9 cellular contexts compared by ENCODE assay signal in the genomic region with DNA sequence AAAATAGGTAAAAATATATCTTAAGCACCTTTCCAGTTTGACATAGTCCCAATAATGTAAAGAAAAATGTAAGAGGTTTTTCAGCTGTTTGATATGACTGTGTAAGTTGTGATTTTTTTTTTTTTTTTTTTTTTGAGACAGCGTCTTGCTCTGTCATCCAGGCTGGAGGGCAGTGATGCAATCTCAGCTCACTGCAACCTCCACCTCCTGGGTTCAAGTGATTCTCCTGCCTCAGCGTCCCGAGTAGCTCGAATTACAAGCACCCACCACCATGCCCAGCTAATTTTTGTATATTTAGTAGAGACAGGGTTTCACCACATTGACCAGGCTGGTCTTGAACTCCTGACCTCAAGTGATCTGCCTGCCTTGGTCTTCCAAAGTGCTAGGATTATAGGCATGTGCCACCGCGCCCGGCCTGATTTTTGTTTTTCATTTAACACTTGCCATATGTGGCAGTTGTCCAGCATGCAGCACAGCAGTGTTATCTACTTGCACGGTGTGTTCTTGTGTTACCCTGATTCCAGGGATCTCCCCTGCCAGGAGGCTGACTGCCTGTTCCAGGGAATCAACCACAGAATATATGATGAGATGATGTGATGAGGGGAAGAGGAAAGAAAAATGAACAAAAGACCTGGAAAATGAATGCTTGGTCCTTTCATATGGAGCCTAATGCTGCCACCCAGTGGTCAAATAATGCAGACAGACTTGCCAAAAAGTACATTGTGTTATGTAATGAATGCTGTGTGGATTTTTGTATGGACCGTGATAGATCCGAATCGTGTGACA.
DNase-seq lines count a peak whose midpoint lies in the region; ATAC-seq and TF ChIP-seq lines count a peak whose summit lies in the region.
"Had no signal": no experiment of that assay in that cellular context is flagged by ENCODE, and none has a peak within 500 bp of the region (broad histone marks: within the 10 kb centered on the region; RNA-seq: fewer than 3 reads in every experiment).

No MANE protein-coding gene starts in this region.

- no peak overlapping the region for H3K4me3 ChIP-seq in CD8-positive, alpha-beta memory T cell (ENCODE audit: low read length)
- peak overlapping the region; percentile 57 for H3K4me3 ChIP-seq in GM23248
- H3K4me3 ChIP-seq: SJSA1 had no signal

- no peak for ATAC-seq in HG03378 (IDR thresholded peaks at IDR 0.05; ENCODE audit: unreplicated experiment)

- H3K4me3 Mint-ChIP-seq in CD8-positive, alpha-beta memory T cell, result peak overlapping the region in 5 of 7 donors; percentile 4 to 54 (median 49)
- no peak overlapping the region for H3K4me3 Mint-ChIP-seq in MCF 10A (ENCODE audit: unreplicated experiment)

- H3K27ac ChIP-seq in CD8-positive, alpha-beta memory T cell (ENCODE audit: low read depth, low read length), result no peak overlapping the region
- no peak overlapping the region for H3K27ac ChIP-seq in GM23248
- H3K27ac ChIP-seq: SJSA1 had no signal

- H3K9ac ChIP-seq in GM23248, result no peak overlapping the region

- H3K4me1 ChIP-seq in CD8-positive, alpha-beta memory T cell (ENCODE audit: insufficient read depth, low read length), result peaks cover 12% of the 10 kb centered on the region
- H3K4me1 ChIP-seq in GM23248 (ENCODE audit: insufficient read depth), result peaks cover 5% of the 10 kb centered on the region; the same call in 1 of the 2 replicates
- H3K4me1 ChIP-seq: SJSA1 had no signal

- intact Hi-C loops in MCF 10A (cut with micrococcal nuclease), result loop anchor here (1.0 to 5.0 kb wide), 6 partner anchors 80 to 555 kb away; partner anchors contain the start of gene CACHD1

- H3K79me2 ChIP-seq in GM23248 (ENCODE audit: insufficient read depth), result no peaks in the 10 kb centered on the region

- peak; percentile 64 for TF ChIP-seq CTCF in MCF 10A (IDR thresholded peaks at IDR 0.05; ENCODE audit: unreplicated experiment)

- no peaks in the 10 kb centered on the region for H3K9me3 Mint-ChIP-seq in CD8-positive, alpha-beta memory T cell
- no peaks in the 10 kb centered on the region for H3K9me3 Mint-ChIP-seq in MCF 10A (ENCODE audit: unreplicated experiment)

- in situ Hi-C loops in GM23248 (cut with MboI), result no loop called here

- CTCF ChIA-PET in CD8-positive, alpha-beta memory T cell (lab: Charles Lee), result interaction anchor here (0.7 to 3.1 kb wide), 17 partner anchors 9 to 1459 kb away, joined by 3 to 19 read pairs (median 4); partner anchors contain the start of gene RAVER2
- CTCF ChIA-PET in MCF 10A (lab: Yijun Ruan, JAX), result interaction anchor here (0.6 to 3.6 kb wide), 49 partner anchors 8 to 864 kb away, joined by 3 to 36 read pairs (median 4); no protein-coding TSS in a partner anchor

- H4K20me1 ChIP-seq in GM23248 (ENCODE audit: insufficient read depth), result no peaks in the 10 kb centered on the region

- no peaks in the 10 kb centered on the region for H3K9me2 ChIP-seq in GM23248 (ENCODE audit: insufficient read depth)

- peak overlapping the region in 5 of 8 donors; percentile 1 to 77 (median 61) for H3K27ac Mint-ChIP-seq in CD8-positive, alpha-beta memory T cell
- peak overlapping the region; percentile 66 for H3K27ac Mint-ChIP-seq in MCF 10A (ENCODE audit: low read depth, unreplicated experiment)

- WGBS in GM23248 (ENCODE audit: low coverage in 1 of 2, low lambda C conversion rate in 2 of 2, missing lambda C conversion rate in 2 of 2), 2 experiments, result 40 to 44% methylated on average over 10 to 11 of the region's 11 CpGs

- H3K9me3 ChIP-seq in CD8-positive, alpha-beta memory T cell (ENCODE audit: low read length), result no peaks in the 10 kb centered on the region
- no peaks in the 10 kb centered on the region for H3K9me3 ChIP-seq in GM23248 (ENCODE audit: low read depth)

- no peaks in the 10 kb centered on the region for H3K27me3 Mint-ChIP-seq in CD8-positive, alpha-beta memory T cell
- H3K27me3 Mint-ChIP-seq in MCF 10A (ENCODE audit: insufficient read depth, unreplicated experiment), result no peaks in the 10 kb centered on the region

- peaks cover 30 to 36% (median 36%) of the 10 kb centered on the region in 3 donors for H3K4me1 Mint-ChIP-seq in CD8-positive, alpha-beta memory T cell
- H3K4me1 Mint-ChIP-seq in MCF 10A (ENCODE audit: insufficient read depth, unreplicated experiment), result peaks cover 18% of the 10 kb centered on the region

- H3K27me3 ChIP-seq in CD8-positive, alpha-beta memory T cell (ENCODE audit: insufficient read depth, low read length, poor library complexity, severe bottlenecking), result no peaks in the 10 kb centered on the region
- no peaks in the 10 kb centered on the region for H3K27me3 ChIP-seq in GM23248 (replicated peaks; ENCODE audit: insufficient read depth)

- DNase-seq in CD8-positive, alpha-beta memory T cell, result peak; percentile 39 to 72 (median 50)
- DNase-seq in GM23248, result peak; percentile 80
- DNase-seq in NCI-H1930 (lab: John Stamatoyannopoulos, UW), result peak; percentile 27 to 67
- DNase-seq in T1000 (lab: John Stamatoyannopoulos, UW), result peak; percentile 50
- peak; percentile 88 for DNase-seq in MCF 10A (ENCODE audit: unreplicated experiment)
- peak; percentile 60 for DNase-seq in iPS-NIHi7 (ENCODE audit: extremely low spot score)
- DNase-seq in stimulated activated CD4-positive, alpha-beta T cell treated with anti-CD3 and anti-CD28 coated beads, Interleukin-12 subunit alpha, Interleukin-12 subunit beta, amount 100 ng/mL, for 4 hours, result peak; percentile 37

- POLR2A ChIA-PET in CD8-positive, alpha-beta memory T cell (lab: Charles Lee), result interaction anchor here (0.7 kb wide), 1 partner anchor 15 kb away, joined by 3 read pairs; no protein-coding TSS in a partner anchor
- POLR2A ChIA-PET in MCF 10A (lab: Yijun Ruan, JAX), result interaction anchor here (0.6 to 2.1 kb wide), 6 partner anchors 54 to 555 kb away, joined by 3 to 10 read pairs (median 4); no protein-coding TSS in a partner anchor

- peak overlapping the region; percentile 85 for H3K4me2 ChIP-seq in GM23248 (ENCODE audit: unreplicated experiment)

- no peaks in the 10 kb centered on the region for H3K36me3 ChIP-seq in CD8-positive, alpha-beta memory T cell (ENCODE audit: insufficient read depth, low read length)
- no peaks in the 10 kb centered on the region for H3K36me3 ChIP-seq in GM23248 (ENCODE audit: low read depth)
- H3K36me3 ChIP-seq: SJSA1 had no signal

- H3K36me3 Mint-ChIP-seq in CD8-positive, alpha-beta memory T cell, result peaks cover 0 to 3% (median 0%) of the 10 kb centered on the region in 3 donors
- H3K36me3 Mint-ChIP-seq in MCF 10A (ENCODE audit: insufficient read depth, unreplicated experiment), result peaks cover 7% of the 10 kb centered on the region

- peak overlapping the region; percentile 66; the same call in 1 of the 2 replicates for H2AFZ ChIP-seq in GM23248

- H3F3A ChIP-seq in GM23248 (ENCODE audit: insufficient read depth), result no peaks in the 10 kb centered on the region

- BruUV-seq in MCF 10A (replicated peaks; lab: Mats Ljungman, UMichigan), result no TSS peak

Comparison
In these comparisons a context has a peak if more than half of its experiments do, and no peak if none do; other contexts are left out.
1. DNase-seq: peak in every context shown above with its lines; median percentile 88 in MCF 10A; 80 in GM23248; 60 in iPS-NIHi7; 50 in CD8-positive, alpha-beta memory T cell; 50 in T1000; 47 in NCI-H1930; 37 in stimulated activated CD4-positive, alpha-beta T cell treated with anti-CD3 and anti-CD28 coated beads, Interleukin-12 subunit alpha, Interleukin-12 subunit beta, amount 100 ng/mL, for 4 hours.